ENCODE assay signal across 18 cellular contexts in genomic region chr18:24502621-24503020, GRCh38. TPM values are rescaled to one million over a fixed set of nuclear protein-coding genes. Genes with fewer than 3 reads are reported as not detected.
A peak's percentile ranks its signal among the peaks of the same experiment; 100 is the strongest.
DNase-seq lines count a peak whose midpoint lies in the region; ATAC-seq and TF ChIP-seq lines count a peak whose summit lies in the region.
"Had no signal": no experiment of that assay in that cellular context is flagged by ENCODE, and none has a peak within 500 bp of the region (broad histone marks: within the 10 kb centered on the region; RNA-seq: fewer than 3 reads in every experiment).

No MANE protein-coding gene starts in this region.

- H3K4me2 ChIP-seq in neural cell (ENCODE audit: low read length) = no peak overlapping the region

- H3K79me2 ChIP-seq in neural cell (replicated peaks; ENCODE audit: insufficient read depth, low read length) = no peaks in the 10 kb centered on the region

- H2AFZ ChIP-seq in neural cell (ENCODE audit: low read depth, low read length) = peak overlapping the region; percentile 24

- DNase-seq in DMS79 (lab: John Stamatoyannopoulos, UW) (peak; percentile 87), NCI-H2029 (lab: John Stamatoyannopoulos, UW) (peak; percentile 27), NCI-H774 (lab: John Stamatoyannopoulos, UW) (peak; percentile 82), hippocampal formation (lab: John Stamatoyannopoulos, UW) (no peak)
- no peak for DNase-seq in activated naive CD4-positive, alpha-beta T cell (lab: John Stamatoyannopoulos, UW)
- DNase-seq: activated B cell treated with CpG ODN at 0.5 μM for 24 hours; CD4-positive, CD25-positive, alpha-beta regulatory T cell; DND-41; H7; islet precursor cell; NCI-H1092 treated with DMSO at 0.1 percent for 48 hours; SHP77 treated with DMSO at 0.1 percent for 48 hours; sigmoid colon had no signal

- no peak for TF ChIP-seq RAD21 in neural cell (conservative IDR thresholded peaks at IDR 0.05)

- H3F3A ChIP-seq in neural cell (ENCODE audit: insufficient read depth, low read length, poor library complexity, severe bottlenecking) = no peaks in the 10 kb centered on the region

- no peak overlapping the region for H3K27ac ChIP-seq in neural cell (ENCODE audit: low read length)
- H3K27ac ChIP-seq: cardiac muscle cell, gastroesophageal sphincter, sigmoid colon had no signal

- H3K9me3 ChIP-seq in neural cell (ENCODE audit: low read length) = no peaks in the 10 kb centered on the region
- H3K9me3 ChIP-seq: gastroesophageal sphincter, sigmoid colon had no signal

- no peak for ATAC-seq in GM19023 (IDR thresholded peaks at IDR 0.05; ENCODE audit: unreplicated experiment)
- ATAC-seq: gastroesophageal sphincter had no signal

- no peaks in the 10 kb centered on the region for H3K36me3 ChIP-seq in neural cell (ENCODE audit: insufficient read depth, low read length)
- H3K36me3 ChIP-seq: cardiac muscle cell, gastroesophageal sphincter, sigmoid colon had no signal

- TF ChIP-seq CTCF in neural cell (IDR thresholded peaks at IDR 0.05; ENCODE audit: poor library complexity, severe bottlenecking) = no peak

- no peaks in the 10 kb centered on the region for H3K9me2 ChIP-seq in neural cell (ENCODE audit: insufficient read depth, low read length)

- no peaks in the 10 kb centered on the region for H4K20me1 ChIP-seq in neural cell (ENCODE audit: insufficient read depth)

- no peaks in the 10 kb centered on the region for H3K27me3 ChIP-seq in neural cell (ENCODE audit: insufficient read depth, low read depth, low read length)
- H3K27me3 ChIP-seq: cardiac muscle cell, gastroesophageal sphincter, sigmoid colon had no signal

- no peak overlapping the region for H3K4me3 ChIP-seq in neural cell (ENCODE audit: low read length)
- H3K4me3 ChIP-seq: cardiac muscle cell, gastroesophageal sphincter, lung, sigmoid colon had no signal

- no peak overlapping the region for H3K9ac ChIP-seq in neural cell (ENCODE audit: low read length)

- TF ChIP-seq EP300 in neural cell (conservative IDR thresholded peaks at IDR 0.05; ENCODE audit: poor library complexity, severe bottlenecking) = no peak

TF ChIP-seq in neural cell, 6 proteins besides CTCF, POLR2A, EP300 and RAD21:
- no peak for TF ChIP-seq EZH2 (IDR thresholded peaks at IDR 0.05; ENCODE audit: borderline replicate concordance, insufficient read depth, low read length, poor library complexity, severe bottlenecking)
- TF ChIP-seq POLR2AphosphoS5 (IDR thresholded peaks at IDR 0.05) = no peak
- no peak for TF ChIP-seq MXI1 (conservative IDR thresholded peaks at IDR 0.05; ENCODE audit: poor library complexity, severe bottlenecking)
- TF ChIP-seq SMC3 (conservative IDR thresholded peaks at IDR 0.05; ENCODE audit: poor library complexity) = no peak
- no peak for TF ChIP-seq TAF1 (IDR thresholded peaks at IDR 0.05; ENCODE audit: low read depth)
- no peak for TF ChIP-seq REST (IDR thresholded peaks at IDR 0.05; ENCODE audit: borderline replicate concordance)

RNA-seq across cellular contexts. Expression of gene HRH4, which starts 42.2 kb away (rescaled TPM):
- 0.12 TPM in 1 of 2 replicates, not detected in the other for polyA plus RNA-seq in neural cell
- polyA minus RNA-seq in neural cell = not detected in 2 replicates
- polyA plus RNA-seq: cardiac muscle cell had no signal

Comparison
In these comparisons a context has a peak if more than half of its experiments do, and no peak if none do; other contexts are left out.
1. DNase-seq: peak in DMS79 (single experiment), NCI-H2029 (single experiment) and NCI-H774 (single experiment); none in activated naive CD4-positive, alpha-beta T cell (0 of 4) and hippocampal formation (0 of 2).